ENCODE assay signal across 17 cellular contexts in genomic region chr1:12069616-12070244, GRCh38. TPM values are rescaled to one million over a fixed set of nuclear protein-coding genes. Genes with fewer than 3 reads are reported as not detected.
A peak's percentile ranks its signal among the peaks of the same experiment; 100 is the strongest.
DNase-seq lines count a peak whose midpoint lies in the region; ATAC-seq and TF ChIP-seq lines count a peak whose summit lies in the region.
"Had no signal": no experiment of that assay in that cellular context is flagged by ENCODE, and none has a peak within 500 bp of the region (broad histone marks: within the 10 kb centered on the region; RNA-seq: fewer than 3 reads in every experiment).

No MANE protein-coding gene starts in this region.

- POLR2A ChIA-PET in activated CD4-positive, alpha-beta memory T cell treated with anti-CD3 and anti-CD28 coated beads, Interleukin-2, amount 10 ng/mL, durations not matched to agents 7 days and 5 days (lab: Charles Lee): interaction anchor here (0.9 to 7.3 kb wide), 8 partner anchors 10 to 161 kb away, joined by 3 to 54 read pairs (median 32); no protein-coding TSS in a partner anchor

- no peaks in the 10 kb centered on the region for H3K9me3 Mint-ChIP-seq in activated CD4-positive, alpha-beta memory T cell treated with anti-CD3 and anti-CD28 coated beads, Interleukin-2, amount 10 ng/mL, durations not matched to agents 7 days and 5 days
- H3K9me3 Mint-ChIP-seq: natural killer cell had no signal

- WGBS in mesodermal cell (ENCODE audit: insufficient coverage in 2 of 2), 2 experiments: 55 to 65% methylated on average over 8 to 11 of the region's 11 CpGs

- CTCF ChIA-PET in activated CD4-positive, alpha-beta memory T cell treated with anti-CD3 and anti-CD28 coated beads, Interleukin-2, amount 10 ng/mL, durations not matched to agents 7 days and 5 days (lab: Charles Lee): interaction anchor here (1.0 to 3.1 kb wide), 3 partner anchors 9 to 38 kb away, joined by 3 to 25 read pairs (median 13); no protein-coding TSS in a partner anchor

- no peaks in the 10 kb centered on the region for H3K36me3 ChIP-seq in mesodermal cell (ENCODE audit: control insufficient read depth, insufficient read depth, low read length)
- no peaks in the 10 kb centered on the region for H3K36me3 ChIP-seq in effector memory CD4-positive, alpha-beta T cell (ENCODE audit: control insufficient read depth, insufficient read depth, low read length)
- H3K36me3 ChIP-seq: tibial artery had no signal

- peak; percentile 24 for DNase-seq in ELR (ENCODE audit: low read depth)
- DNase-seq in activated CD4-positive, alpha-beta memory T cell treated with anti-CD3 and anti-CD28 coated beads, Interleukin-2, amount 10 ng/mL, durations not matched to agents 7 days and 5 days: peak; percentile 58
- no peak for DNase-seq in dermis blood vessel endothelial cell
- no peak for DNase-seq in effector memory CD4-positive, alpha-beta T cell
- DNase-seq: dorsolateral prefrontal cortex; Karpas-422; left ventricle myocardium superior; natural killer cell; NCI-H1694 treated with DMSO at 0.1 percent for 48 hours; SK-N-SH; stimulated activated CD4-positive, alpha-beta T cell treated with anti-CD3 and anti-CD28 coated beads, Interleukin-1b, Interleukin-23, amount 100 ng/mL, for 48 hours; tibial artery had no signal

- H3K36me3 Mint-ChIP-seq in activated CD4-positive, alpha-beta memory T cell treated with anti-CD3 and anti-CD28 coated beads, Interleukin-2, amount 10 ng/mL, durations not matched to agents 7 days and 5 days (ENCODE audit: low read depth): peaks cover 43% of the 10 kb centered on the region
- H3K36me3 Mint-ChIP-seq: CD14-positive monocyte, natural killer cell had no signal

- H3K4me1 Mint-ChIP-seq in activated CD4-positive, alpha-beta memory T cell treated with anti-CD3 and anti-CD28 coated beads, Interleukin-2, amount 10 ng/mL, durations not matched to agents 7 days and 5 days: peaks cover 78% of the 10 kb centered on the region

- no peaks in the 10 kb centered on the region for H3K9me3 ChIP-seq in mesodermal cell (ENCODE audit: control insufficient read depth, low read length)
- H3K9me3 ChIP-seq in effector memory CD4-positive, alpha-beta T cell (ENCODE audit: control insufficient read depth, low read length): no peaks in the 10 kb centered on the region
- H3K9me3 ChIP-seq: SK-N-SH, tibial artery had no signal

- peak overlapping the region; percentile 50 for H3K4me3 Mint-ChIP-seq in activated CD4-positive, alpha-beta memory T cell treated with anti-CD3 and anti-CD28 coated beads, Interleukin-2, amount 10 ng/mL, durations not matched to agents 7 days and 5 days
- H3K4me3 Mint-ChIP-seq: CD14-positive monocyte, natural killer cell had no signal

- peaks cover 2% of the 10 kb centered on the region for H3K27me3 Mint-ChIP-seq in activated CD4-positive, alpha-beta memory T cell treated with anti-CD3 and anti-CD28 coated beads, Interleukin-2, amount 10 ng/mL, durations not matched to agents 7 days and 5 days

- peak overlapping the region; percentile 96 for H3K27ac Mint-ChIP-seq in activated CD4-positive, alpha-beta memory T cell treated with anti-CD3 and anti-CD28 coated beads, Interleukin-2, amount 10 ng/mL, durations not matched to agents 7 days and 5 days

- ATAC-seq in GM18505 (IDR thresholded peaks at IDR 0.05; ENCODE audit: unreplicated experiment) (no peak), GM18909 (IDR thresholded peaks at IDR 0.05; ENCODE audit: poor library complexity, unreplicated experiment) (no peak)
- ATAC-seq: left ventricle myocardium superior had no signal

- H3K27me3 ChIP-seq in effector memory CD4-positive, alpha-beta T cell (replicated peaks; ENCODE audit: control insufficient read depth, insufficient read depth, low read length, poor library complexity, severe bottlenecking): peaks cover 4% of the 10 kb centered on the region

- peak overlapping the region; percentile 64 for H3K27ac ChIP-seq in mesodermal cell (ENCODE audit: low read depth, low read length, severe bottlenecking)
- H3K27ac ChIP-seq in effector memory CD4-positive, alpha-beta T cell (ENCODE audit: insufficient read depth, low read length, poor library complexity, severe bottlenecking): no peak overlapping the region
- H3K27ac ChIP-seq: dorsolateral prefrontal cortex, tibial artery had no signal

- peak; percentile 20 for TF ChIP-seq POLR2A in GM18505 (IDR thresholded peaks at IDR 0.05; ENCODE audit: borderline replicate concordance, extremely low read depth, insufficient read depth, insufficient read length)

- peaks cover 22% of the 10 kb centered on the region for H3K4me1 ChIP-seq in mesodermal cell (ENCODE audit: control insufficient read depth, insufficient read depth, low read length, poor library complexity, severe bottlenecking)
- peaks cover 6% of the 10 kb centered on the region for H3K4me1 ChIP-seq in effector memory CD4-positive, alpha-beta T cell (ENCODE audit: control insufficient read depth, insufficient read depth, low read length, poor library complexity, severe bottlenecking)
- H3K4me1 ChIP-seq: tibial artery had no signal

- H3K4me3 ChIP-seq in mesodermal cell (ENCODE audit: extremely low read depth, insufficient read depth, low read length, poor library complexity, severe bottlenecking): no peak overlapping the region
- H3K4me3 ChIP-seq in effector memory CD4-positive, alpha-beta T cell (ENCODE audit: insufficient read depth, low read depth, low read length, poor library complexity, severe bottlenecking): no peak overlapping the region
- H3K4me3 ChIP-seq: dorsolateral prefrontal cortex, tibial artery had no signal

RNA-seq across cellular contexts. Expression of gene TNFRSF8, which starts 6.6 kb away (rescaled TPM):
- 10 to 100 TPM; 32.9 to 34.3 TPM for total RNA-seq in activated CD4-positive, alpha-beta memory T cell treated with anti-CD3 and anti-CD28 coated beads, Interleukin-2, amount 10 ng/mL, durations not matched to agents 7 days and 5 days
- 0.44 TPM for polyA plus RNA-seq in mesodermal cell (2013, experiment 1 of 2)
- polyA plus RNA-seq in mesodermal cell (2013, experiment 2 of 2): 0.51 TPM
- total RNA-seq in dermis blood vessel endothelial cell: 0.33 and 0.34 TPM in 2 replicates
- total RNA-seq: fibroblast of lung had no signal

RNA-seq across cellular contexts. Expression of gene MIIP, which starts 50.4 kb away (rescaled TPM):
- 10 to 100 TPM; 98.3 to 98.6 TPM for total RNA-seq in activated CD4-positive, alpha-beta memory T cell treated with anti-CD3 and anti-CD28 coated beads, Interleukin-2, amount 10 ng/mL, durations not matched to agents 7 days and 5 days
- polyA plus RNA-seq in mesodermal cell (2013, experiment 1 of 2): 42.0 TPM
- polyA plus RNA-seq in mesodermal cell (2013, experiment 2 of 2): 36.8 TPM
- total RNA-seq in dermis blood vessel endothelial cell: 39.2 and 45.4 TPM in 2 replicates

Comparison
In these comparisons a context has a peak if more than half of its experiments do, and no peak if none do; other contexts are left out.
1. DNase-seq: peak in ELR (single experiment) and activated CD4-positive, alpha-beta memory T cell treated with anti-CD3 and anti-CD28 coated beads, Interleukin-2, amount 10 ng/mL, durations not matched to agents 7 days and 5 days (single experiment); none in dermis blood vessel endothelial cell (single experiment) and effector memory CD4-positive, alpha-beta T cell (0 of 3).
2. RNA of gene TNFRSF8, which starts 6.6 kb away (total RNA-seq): 32.9 to 34.3 TPM in activated CD4-positive, alpha-beta memory T cell treated with anti-CD3 and anti-CD28 coated beads, Interleukin-2, amount 10 ng/mL, durations not matched to agents 7 days and 5 days; 0.33 to 0.34 TPM in dermis blood vessel endothelial cell; every median in the first group is over 10 times any median in the second.